In genomic region chr12:55472297-55472696, GRCh38 we compare ENCODE assay signal across 1 cellular context.
A peak's percentile ranks its signal among the peaks of the same experiment; 100 is the strongest.
TF ChIP-seq lines count a peak whose summit lies in the region.

No MANE protein-coding gene starts in this region.

TF ChIP-seq in K562, 482 proteins besides CTCF, POLR2A, EP300 and RAD21:
- TF ChIP-seq ZNF583 (CRISPR knock-in tag; IDR thresholded peaks at IDR 0.05), result peak; percentile 94; the same call in 1 of the 2 replicates
- no peak for TF ChIP-seq TCF3 (CRISPR knock-in tag; IDR thresholded peaks at IDR 0.05)
